In genomic region chr2:215967590-215968373, GRCh38 we compare ENCODE assay signal across 22 cellular contexts. TPM values are rescaled to one million over a fixed set of nuclear protein-coding genes. Genes with fewer than 3 reads are reported as not detected.
DNase-seq lines count a peak whose midpoint lies in the region; ATAC-seq and TF ChIP-seq lines count a peak whose summit lies in the region.
"Had no signal": no experiment of that assay in that cellular context is flagged by ENCODE, and none has a peak within 500 bp of the region (broad histone marks: within the 10 kb centered on the region; RNA-seq: fewer than 3 reads in every experiment).

No MANE protein-coding gene starts in this region.

- H3K4me3 ChIP-seq in PC-9 (no peak overlapping the region), mammary epithelial cell (replicated peaks in 1 of 3; ENCODE audit: insufficient read depth in 1 of 3, low read depth in 2 of 3, low read length in 3 of 3) (no peak overlapping the region), endodermal cell (ENCODE audit: low read length) (no peak overlapping the region)
- no peak overlapping the region for H3K4me3 ChIP-seq in effector memory CD4-positive, alpha-beta T cell (ENCODE audit: insufficient read depth, low read depth, low read length, poor library complexity, severe bottlenecking)
- H3K4me3 ChIP-seq: coronary artery, gastrocnemius medialis, left ventricle myocardium inferior, sigmoid colon, SJSA1 had no signal

- TF ChIP-seq CTCF in PC-9 (conservative IDR thresholded peaks at IDR 0.05), result no peak
- TF ChIP-seq CTCF in mammary epithelial cell (conservative IDR thresholded peaks at IDR 0.05 in 1 of 2, IDR thresholded peaks at IDR 0.05 in 1 of 2; ENCODE audit: extremely low read depth in 1 of 2, insufficient read depth in 1 of 2, low read depth in 1 of 2, low read length in 2 of 2), result no peak
- TF ChIP-seq CTCF in endodermal cell (conservative IDR thresholded peaks at IDR 0.05), result no peak

- peaks cover 12% of the 10 kb centered on the region for H3K4me1 Mint-ChIP-seq in endodermal cell

- 92% methylated on average over 3 of the region's 3 CpGs for WGBS in mammary epithelial cell (ENCODE audit: low coverage, missing lambda C conversion rate)
- WGBS in endodermal cell (ENCODE audit: insufficient coverage in 1 of 2, insufficient read length in 1 of 2), 2 experiments, result 92 to 100% methylated on average over 3 of the region's 3 CpGs

- no peak overlapping the region for H3K27ac Mint-ChIP-seq in endodermal cell
- H3K27ac Mint-ChIP-seq: type B pancreatic cell had no signal

- H3K9me3 Mint-ChIP-seq in endodermal cell, result peaks cover 10% of the 10 kb centered on the region
- H3K9me3 Mint-ChIP-seq: type B pancreatic cell had no signal

- in situ Hi-C loops in mammary epithelial cell (cut with MboI; ENCODE audit: low sequenced_read_pairs in 2 of 2), result no loop called here

- H3K4me1 ChIP-seq in PC-9 (replicated peaks; ENCODE audit: insufficient read depth), result peaks cover 63% of the 10 kb centered on the region
- H3K4me1 ChIP-seq in mammary epithelial cell (ENCODE audit: insufficient read depth, low read length), result peaks cover 4% of the 10 kb centered on the region
- no peaks in the 10 kb centered on the region for H3K4me1 ChIP-seq in effector memory CD4-positive, alpha-beta T cell (ENCODE audit: control insufficient read depth, insufficient read depth, low read length, poor library complexity, severe bottlenecking)
- H3K4me1 ChIP-seq in endodermal cell (ENCODE audit: control insufficient read depth, insufficient read depth, low read length), result no peaks in the 10 kb centered on the region
- H3K4me1 ChIP-seq: gastrocnemius medialis, left ventricle myocardium inferior, sigmoid colon, SJSA1 had no signal

- H3K36me3 Mint-ChIP-seq in endodermal cell (ENCODE audit: low read depth), result peaks cover 20% of the 10 kb centered on the region

- dilution Hi-C loops in mammary epithelial cell (cut with HindIII; ENCODE audit: low sequenced_read_pairs), result no loop called here

- H3K4me2 ChIP-seq in PC-9 (peak overlapping the region; percentile 41; the same call in 1 of the 2 replicates), mammary epithelial cell (ENCODE audit: insufficient read depth, low read depth, low read length) (no peak overlapping the region)

- no peaks in the 10 kb centered on the region for H3K27me3 Mint-ChIP-seq in endodermal cell (ENCODE audit: insufficient read depth)
- H3K27me3 Mint-ChIP-seq: type B pancreatic cell had no signal

- DNase-seq in NCI-H2171 treated with DMSO at 0.1 percent for 48 hours (lab: John Stamatoyannopoulos, UW) (peak; percentile 27), NCI-H2171 (lab: John Stamatoyannopoulos, UW) (no peak), ELR (ENCODE audit: low read depth) (peak; percentile 14), PC-9 (no peak), mammary epithelial cell (peak; percentile 28), endodermal cell (no peak)
- DNase-seq in effector memory CD4-positive, alpha-beta T cell, result no peak
- DNase-seq: 8988T; activated effector memory CD4-positive, alpha-beta T cell treated with anti-CD3 and anti-CD28 coated beads, Interleukin-2, amount 50 U/mL, for 16 hours; gastrocnemius medialis; left ventricle myocardium inferior; NCI-H1694; NCI-H446 treated with DMSO at 0.1 percent for 48 hours; occipital lobe; sigmoid colon; stimulated activated CD4-positive, alpha-beta T cell treated with anti-CD3 and anti-CD28 coated beads, Interleukin-4, amount 100 ng/mL, for 24 hours; stimulated activated CD8-positive, alpha-beta memory T cell treated with anti-CD3 and anti-CD28 coated beads, Interleukin-4, amount 100 ng/mL, for 48 hours had no signal

- H3K9ac ChIP-seq in mammary epithelial cell (ENCODE audit: insufficient read depth, low read length) (no peak overlapping the region), endodermal cell (ENCODE audit: extremely low read depth, low read length, poor library complexity, severe bottlenecking) (no peak overlapping the region)

- H3K36me3 ChIP-seq in PC-9 (ENCODE audit: low read depth), result no peaks in the 10 kb centered on the region
- H3K36me3 ChIP-seq in mammary epithelial cell (ENCODE audit: insufficient read depth, low read length), result no peaks in the 10 kb centered on the region
- H3K36me3 ChIP-seq in effector memory CD4-positive, alpha-beta T cell (ENCODE audit: control insufficient read depth, insufficient read depth, low read length), result no peaks in the 10 kb centered on the region
- H3K36me3 ChIP-seq in endodermal cell (ENCODE audit: control insufficient read depth, insufficient read depth, low read length), result no peaks in the 10 kb centered on the region
- H3K36me3 ChIP-seq: gastrocnemius medialis, left ventricle myocardium inferior, sigmoid colon, SJSA1 had no signal

- CTCF ChIA-PET in PC-9 (lab: Charles Lee) (no interaction called here), mammary epithelial cell (lab: Charles Lee; ENCODE audit: low non-redundant PET) (no interaction called here)

- peaks cover 93% of the 10 kb centered on the region for H3K79me2 ChIP-seq in PC-9 (ENCODE audit: low read depth)
- H3K79me2 ChIP-seq in mammary epithelial cell (ENCODE audit: insufficient read depth, low read length), result peaks cover 74% of the 10 kb centered on the region

- no peaks in the 10 kb centered on the region for H3K9me2 ChIP-seq in PC-9 (ENCODE audit: insufficient read depth)

- no peak overlapping the region for H3K4me3 Mint-ChIP-seq in endodermal cell
- H3K4me3 Mint-ChIP-seq: type B pancreatic cell had no signal

- H3F3A ChIP-seq in PC-9 (ENCODE audit: insufficient read depth, low read depth), result peaks cover 32% of the 10 kb centered on the region

- H3K27ac ChIP-seq in PC-9 (peak overlapping the region; percentile 54), mammary epithelial cell (ENCODE audit: insufficient read depth, low read depth, low read length) (no peak overlapping the region), endodermal cell (ENCODE audit: low read depth, low read length) (no peak overlapping the region)
- no peak overlapping the region for H3K27ac ChIP-seq in effector memory CD4-positive, alpha-beta T cell (ENCODE audit: insufficient read depth, low read length, poor library complexity, severe bottlenecking)
- H3K27ac ChIP-seq: C4-2B, coronary artery, gastrocnemius medialis, left ventricle myocardium inferior, sigmoid colon, SJSA1 had no signal

- POLR2A ChIA-PET in PC-9 (lab: Charles Lee; ENCODE audit: unreplicated experiment), result no interaction called here

- H3K9me3 ChIP-seq in PC-9 (ENCODE audit: insufficient read depth, low read depth) (no peaks in the 10 kb centered on the region), mammary epithelial cell (replicated peaks; ENCODE audit: insufficient read depth, low read length) (no peaks in the 10 kb centered on the region), endodermal cell (ENCODE audit: control insufficient read depth, low read length) (peaks cover 4% of the 10 kb centered on the region)
- no peaks in the 10 kb centered on the region for H3K9me3 ChIP-seq in effector memory CD4-positive, alpha-beta T cell (ENCODE audit: control insufficient read depth, low read length)
- H3K9me3 ChIP-seq: gastrocnemius medialis, left ventricle myocardium inferior, sigmoid colon, SJSA1 had no signal

- ATAC-seq in HG03571 (IDR thresholded peaks at IDR 0.05; ENCODE audit: unreplicated experiment), result no peak
- ATAC-seq: gastrocnemius medialis had no signal

- H3K27me3 ChIP-seq in PC-9 (ENCODE audit: insufficient read depth, low read depth) (no peaks in the 10 kb centered on the region), mammary epithelial cell (ENCODE audit: insufficient read depth, low read length) (no peaks in the 10 kb centered on the region), endodermal cell (ENCODE audit: control insufficient read depth, insufficient read depth, low read length, poor library complexity, severe bottlenecking) (no peaks in the 10 kb centered on the region)
- no peaks in the 10 kb centered on the region for H3K27me3 ChIP-seq in effector memory CD4-positive, alpha-beta T cell (replicated peaks; ENCODE audit: control insufficient read depth, insufficient read depth, low read length, poor library complexity, severe bottlenecking)
- H3K27me3 ChIP-seq: gastrocnemius medialis, sigmoid colon, SJSA1 had no signal

- H4K20me1 ChIP-seq in PC-9 (ENCODE audit: insufficient read depth) (no peaks in the 10 kb centered on the region), mammary epithelial cell (ENCODE audit: insufficient read depth, low read length) (no peaks in the 10 kb centered on the region)

- intact Hi-C loops in PC-9 (cut with micrococcal nuclease; ENCODE audit: unreplicated experiment) (no loop called here), mammary epithelial cell (cut with micrococcal nuclease) (no loop called here)

- BruUV-seq in PC-9 (replicated peaks; lab: Mats Ljungman, UMichigan) (no TSS peak), mammary epithelial cell (replicated peaks; lab: Mats Ljungman, UMichigan) (no TSS peak)

- no peak overlapping the region for H2AFZ ChIP-seq in PC-9
- H2AFZ ChIP-seq in mammary epithelial cell (ENCODE audit: low read depth, low read length), result no peak overlapping the region

RNA-seq across cellular contexts. Expression of gene MREG, which starts 45.6 kb away (rescaled TPM):
- total RNA-seq in PC-9 (2021), result 23.0 and 27.5 TPM in 2 replicates
- 10 to 100 TPM; 20.7 to 29.5 TPM for total RNA-seq in mammary epithelial cell
- polyA plus RNA-seq in mammary epithelial cell, result 14.1 TPM
- 9.7 TPM for polyA minus RNA-seq in mammary epithelial cell
- total RNA-seq in endodermal cell, result 10 to 100 TPM; 13.0 to 17.8 TPM
- polyA plus RNA-seq in endodermal cell (2013, experiment 1 of 2), result 7.7 TPM
- polyA plus RNA-seq in endodermal cell (2013, experiment 2 of 2), result 8.6 TPM

Comparison
In these comparisons a context has a peak if more than half of its experiments do, and no peak if none do; other contexts are left out.
1. DNase-seq: peak in NCI-H2171 treated with DMSO at 0.1 percent for 48 hours (single experiment), ELR (single experiment) and mammary epithelial cell (single experiment); none in NCI-H2171 (single experiment), PC-9 (0 of 2), effector memory CD4-positive, alpha-beta T cell (0 of 3) and endodermal cell (single experiment).